In genomic region chr1:101199637-101199982, GRCh38 we compare ENCODE assay signal across 20 cellular contexts. TPM values are rescaled to one million over a fixed set of nuclear protein-coding genes. Genes with fewer than 3 reads are reported as not detected.
DNase-seq lines count a peak whose midpoint lies in the region; ATAC-seq and TF ChIP-seq lines count a peak whose summit lies in the region.
"Had no signal": no experiment of that assay in that cellular context is flagged by ENCODE, and none has a peak within 500 bp of the region (broad histone marks: within the 10 kb centered on the region; RNA-seq: fewer than 3 reads in every experiment).

No MANE protein-coding gene starts in this region.

- peak overlapping the region; percentile 39 for H3K4me3 Mint-ChIP-seq in T-helper 2 cell treated with Interferon-gamma antibody and Interleukin-4, amounts not matched to agents 5 μg/mL and 100 μg/mL, for 36 hours
- peak overlapping the region; percentile 32 for H3K4me3 Mint-ChIP-seq in natural killer cell treated with Interleukin-12 subunit alpha and Interleukin-12 subunit beta and Interleukin-15 and Interleukin-18, amount 100 ng/mL, for 72 hours
- H3K4me3 Mint-ChIP-seq in natural killer cell, result no peak overlapping the region
- H3K4me3 Mint-ChIP-seq in activated naive CD8-positive, alpha-beta T cell treated with anti-CD3 and anti-CD28 coated beads for 36 hours, result no peak overlapping the region
- H3K4me3 Mint-ChIP-seq: CD14-positive monocyte, H9 had no signal

- 96 to 97% methylated on average over 1 of the region's 1 CpG for WGBS in upper lobe of left lung, 2 donors

- peak overlapping the region; percentile 66 for H3K27ac Mint-ChIP-seq in T-helper 2 cell treated with Interferon-gamma antibody and Interleukin-4, amounts not matched to agents 5 μg/mL and 100 μg/mL, for 36 hours
- peak overlapping the region; percentile 55 to 87 for H3K27ac Mint-ChIP-seq in natural killer cell treated with Interleukin-12 subunit alpha and Interleukin-12 subunit beta and Interleukin-15 and Interleukin-18, amount 100 ng/mL, for 72 hours
- H3K27ac Mint-ChIP-seq in natural killer cell, result no peak overlapping the region
- peak overlapping the region; percentile 57 for H3K27ac Mint-ChIP-seq in activated naive CD8-positive, alpha-beta T cell treated with anti-CD3 and anti-CD28 coated beads for 36 hours
- H3K27ac Mint-ChIP-seq: CD14-positive monocyte, H9 had no signal

- H3K4me1 ChIP-seq in uterus (no peaks in the 10 kb centered on the region), upper lobe of left lung (peaks cover 0 to 3% (median 0%) of the 10 kb centered on the region in 4 donors)

- peaks cover 16% of the 10 kb centered on the region for H3K36me3 Mint-ChIP-seq in T-helper 2 cell treated with Interferon-gamma antibody and Interleukin-4, amounts not matched to agents 5 μg/mL and 100 μg/mL, for 36 hours (ENCODE audit: low read depth)
- no peaks in the 10 kb centered on the region for H3K36me3 Mint-ChIP-seq in natural killer cell treated with Interleukin-12 subunit alpha and Interleukin-12 subunit beta and Interleukin-15 and Interleukin-18, amount 100 ng/mL, for 72 hours
- no peaks in the 10 kb centered on the region for H3K36me3 Mint-ChIP-seq in natural killer cell
- peaks cover 1% of the 10 kb centered on the region for H3K36me3 Mint-ChIP-seq in activated naive CD8-positive, alpha-beta T cell treated with anti-CD3 and anti-CD28 coated beads for 36 hours
- H3K36me3 Mint-ChIP-seq: CD14-positive monocyte had no signal

- no peak for ATAC-seq in natural killer cell treated with Interleukin-12 subunit alpha and Interleukin-12 subunit beta and Interleukin-15 and Interleukin-18, amount 100 ng/mL, for 72 hours
- no peak for ATAC-seq in natural killer cell
- no peak for ATAC-seq in upper lobe of left lung (ENCODE audit: low FRiP score in 2 of 2)
- ATAC-seq in GM18517 (IDR thresholded peaks at IDR 0.05; ENCODE audit: unreplicated experiment), result no peak

- no peak overlapping the region for H3K4me3 ChIP-seq in uterus
- H3K4me3 ChIP-seq in upper lobe of left lung, result no peak overlapping the region

- H3K9me3 Mint-ChIP-seq in T-helper 2 cell treated with Interferon-gamma antibody and Interleukin-4, amounts not matched to agents 5 μg/mL and 100 μg/mL, for 36 hours, result peaks cover 15% of the 10 kb centered on the region
- H3K9me3 Mint-ChIP-seq in natural killer cell treated with Interleukin-12 subunit alpha and Interleukin-12 subunit beta and Interleukin-15 and Interleukin-18, amount 100 ng/mL, for 72 hours, result no peaks in the 10 kb centered on the region
- H3K9me3 Mint-ChIP-seq in natural killer cell, result no peaks in the 10 kb centered on the region
- no peaks in the 10 kb centered on the region for H3K9me3 Mint-ChIP-seq in activated naive CD8-positive, alpha-beta T cell treated with anti-CD3 and anti-CD28 coated beads for 36 hours
- H3K9me3 Mint-ChIP-seq: H9 had no signal

- no peak for TF ChIP-seq POLR2A in uterus (IDR thresholded peaks at IDR 0.05)
- TF ChIP-seq POLR2A in upper lobe of left lung (IDR thresholded peaks at IDR 0.05), result no peak

- peaks cover 34% of the 10 kb centered on the region for H3K4me1 Mint-ChIP-seq in T-helper 2 cell treated with Interferon-gamma antibody and Interleukin-4, amounts not matched to agents 5 μg/mL and 100 μg/mL, for 36 hours (ENCODE audit: low read depth)
- H3K4me1 Mint-ChIP-seq in natural killer cell treated with Interleukin-12 subunit alpha and Interleukin-12 subunit beta and Interleukin-15 and Interleukin-18, amount 100 ng/mL, for 72 hours (ENCODE audit: low read depth in 2 of 2), result peaks cover 3 to 29% of the 10 kb centered on the region in 2 donors
- no peaks in the 10 kb centered on the region for H3K4me1 Mint-ChIP-seq in natural killer cell
- H3K4me1 Mint-ChIP-seq in activated naive CD8-positive, alpha-beta T cell treated with anti-CD3 and anti-CD28 coated beads for 36 hours, result peaks cover 21% of the 10 kb centered on the region

- H3K27ac ChIP-seq in uterus, result no peak overlapping the region
- H3K27ac ChIP-seq in upper lobe of left lung, result no peak overlapping the region
- H3K27ac ChIP-seq: 22Rv1 had no signal

- H3K9me3 ChIP-seq in uterus, result no peaks in the 10 kb centered on the region
- H3K9me3 ChIP-seq in upper lobe of left lung, result no peaks in the 10 kb centered on the region

- intact Hi-C loops in natural killer cell (cut with micrococcal nuclease), result no loop called here
- intact Hi-C loops in uterus (cut with DNase I; ENCODE audit: low total_unique reads), result no loop called here

- no peaks in the 10 kb centered on the region for H3K36me3 ChIP-seq in uterus
- no peaks in the 10 kb centered on the region for H3K36me3 ChIP-seq in upper lobe of left lung

- DNase-seq in T-helper 2 cell treated with Interferon-gamma antibody and Interleukin-4, amounts not matched to agents 5 μg/mL and 100 μg/mL, for 36 hours (ENCODE audit: low spot score), result no peak
- DNase-seq in T-helper 2 cell (no peak), natural killer cell (no peak), uterus (no peak), upper lobe of left lung (no peak)
- DNase-seq in natural killer cell treated with Interleukin-12 subunit alpha and Interleukin-12 subunit beta and Interleukin-15 and Interleukin-18, amount 100 ng/mL, for 72 hours (ENCODE audit: low spot score), result no peak
- DNase-seq in activated naive CD8-positive, alpha-beta T cell treated with anti-CD3 and anti-CD28 coated beads for 36 hours, result no peak
- DNase-seq: COR-L47, DMS153, EL, H9, NCI-H1417, NCI-H1930, NCI-H2171, NCI-H446 treated with DMSO at 0.1 percent for 48 hours, NCI-H748 treated with DMSO at 0.1 percent for 48 hours, Right ventricle myocardium superior had no signal

- no peak for TF ChIP-seq EP300 in upper lobe of left lung (IDR thresholded peaks at IDR 0.05)

- no peaks in the 10 kb centered on the region for H3K27me3 Mint-ChIP-seq in T-helper 2 cell treated with Interferon-gamma antibody and Interleukin-4, amounts not matched to agents 5 μg/mL and 100 μg/mL, for 36 hours (ENCODE audit: low read depth)
- H3K27me3 Mint-ChIP-seq in natural killer cell treated with Interleukin-12 subunit alpha and Interleukin-12 subunit beta and Interleukin-15 and Interleukin-18, amount 100 ng/mL, for 72 hours, result peaks cover 0 to 3% of the 10 kb centered on the region in 2 donors
- peaks cover 0 to 6% of the 10 kb centered on the region in 2 donors for H3K27me3 Mint-ChIP-seq in natural killer cell (ENCODE audit: low read depth in 2 of 2)
- no peaks in the 10 kb centered on the region for H3K27me3 Mint-ChIP-seq in activated naive CD8-positive, alpha-beta T cell treated with anti-CD3 and anti-CD28 coated beads for 36 hours

- H3K27me3 ChIP-seq in uterus, result no peaks in the 10 kb centered on the region
- no peaks in the 10 kb centered on the region for H3K27me3 ChIP-seq in upper lobe of left lung

- no peak for TF ChIP-seq CTCF in natural killer cell (IDR thresholded peaks at IDR 0.05)
- TF ChIP-seq CTCF in uterus (IDR thresholded peaks at IDR 0.05), result no peak
- no peak for TF ChIP-seq CTCF in upper lobe of left lung (IDR thresholded peaks at IDR 0.05)

RNA-seq across cellular contexts. Expression of gene S1PR1, which starts 37.2 kb away (rescaled TPM):
- total RNA-seq in natural killer cell treated with Interleukin-12 subunit alpha and Interleukin-12 subunit beta and Interleukin-15 and Interleukin-18, amount 100 ng/mL, for 72 hours, result 10 to 100 TPM; 11.8 to 49.3 TPM
- total RNA-seq in natural killer cell (100 to 1,000 TPM in 1 of 3 donors, 10 to 100 TPM in 2; 33.5 to 114 (median 80.2) TPM), uterus (10 to 100 TPM; 25.6 to 97.9 (median 64.2) TPM), upper lobe of left lung (100 to 1,000 TPM in 1 of 6 donors, 10 to 100 TPM in 5; 18.9 to 130 (median 76.5) TPM)
- 10 to 100 TPM; 72.6 to 75.9 TPM for total RNA-seq in activated naive CD8-positive, alpha-beta T cell treated with anti-CD3 and anti-CD28 coated beads for 36 hours

Comparison
In these comparisons a context has a peak if more than half of its experiments do, and no peak if none do; other contexts are left out.
1. H3K27ac Mint-ChIP-seq: peak in T-helper 2 cell treated with Interferon-gamma antibody and Interleukin-4, amounts not matched to agents 5 μg/mL and 100 μg/mL, for 36 hours (single experiment), natural killer cell treated with Interleukin-12 subunit alpha and Interleukin-12 subunit beta and Interleukin-15 and Interleukin-18, amount 100 ng/mL, for 72 hours (2 of 2) and activated naive CD8-positive, alpha-beta T cell treated with anti-CD3 and anti-CD28 coated beads for 36 hours (single experiment); none in natural killer cell (0 of 2).
2. H3K4me3 Mint-ChIP-seq: peak in T-helper 2 cell treated with Interferon-gamma antibody and Interleukin-4, amounts not matched to agents 5 μg/mL and 100 μg/mL, for 36 hours (single experiment) and natural killer cell treated with Interleukin-12 subunit alpha and Interleukin-12 subunit beta and Interleukin-15 and Interleukin-18, amount 100 ng/mL, for 72 hours (single experiment); none in natural killer cell (single experiment) and activated naive CD8-positive, alpha-beta T cell treated with anti-CD3 and anti-CD28 coated beads for 36 hours (single experiment).